In genomic region chr1:43981135-43981491, GRCh38 we compare ENCODE assay signal across 15 cellular contexts. TPM values are rescaled to one million over a fixed set of nuclear protein-coding genes. Genes with fewer than 3 reads are reported as not detected.
DNase-seq lines count a peak whose midpoint lies in the region; ATAC-seq and TF ChIP-seq lines count a peak whose summit lies in the region.
"Had no signal": no experiment of that assay in that cellular context is flagged by ENCODE, and none has a peak within 500 bp of the region (broad histone marks: within the 10 kb centered on the region; RNA-seq: fewer than 3 reads in every experiment).

No MANE protein-coding gene starts in this region.

- H3K4me2 ChIP-seq in PC-9, result peak overlapping the region; percentile 88; the same call in 1 of the 2 replicates

- H3K4me1 ChIP-seq in breast epithelium (peaks cover 0 to 12% of the 10 kb centered on the region in 2 donors), PC-9 (replicated peaks; ENCODE audit: insufficient read depth) (peaks cover 39% of the 10 kb centered on the region), foreskin keratinocyte (peaks cover 6% of the 10 kb centered on the region), transverse colon (peaks cover 27 to 47% (median 43%) of the 10 kb centered on the region in 4 donors)

- H4K20me1 ChIP-seq in PC-9 (ENCODE audit: insufficient read depth), result peaks cover 12% of the 10 kb centered on the region; the same call in 1 of the 2 replicates

- peaks cover 37% of the 10 kb centered on the region for H3K36me3 Mint-ChIP-seq in MCF 10A (ENCODE audit: insufficient read depth, unreplicated experiment)

- no peaks in the 10 kb centered on the region for H3K9me2 ChIP-seq in PC-9 (ENCODE audit: insufficient read depth)

- H3K27ac ChIP-seq in breast epithelium (peak overlapping the region in 1 of 2 donors; percentile 61), PC-9 (no peak overlapping the region), foreskin keratinocyte (no peak overlapping the region), transverse colon (peak overlapping the region; percentile 72 to 85 (median 82))
- H3K27ac ChIP-seq: SK-N-MC, VCaP had no signal

- TF ChIP-seq CTCF in MCF 10A (IDR thresholded peaks at IDR 0.05; ENCODE audit: unreplicated experiment), result no peak
- TF ChIP-seq CTCF in breast epithelium (IDR thresholded peaks at IDR 0.05), result no peak
- TF ChIP-seq CTCF in PC-9 (conservative IDR thresholded peaks at IDR 0.05), result no peak
- TF ChIP-seq CTCF in foreskin keratinocyte (conservative IDR thresholded peaks at IDR 0.05), result no peak
- no peak for TF ChIP-seq CTCF in transverse colon (IDR thresholded peaks at IDR 0.05)

- BruUV-seq in MCF 10A (replicated peaks; lab: Mats Ljungman, UMichigan), result no TSS peak
- no TSS peak for BruUV-seq in PC-9 (replicated peaks; lab: Mats Ljungman, UMichigan)

- H3K9me3 ChIP-seq in breast epithelium (no peaks in the 10 kb centered on the region), PC-9 (ENCODE audit: insufficient read depth, low read depth) (no peaks in the 10 kb centered on the region), transverse colon (no peaks in the 10 kb centered on the region)
- H3K9me3 ChIP-seq: tibial artery had no signal

- H3K4me1 Mint-ChIP-seq in MCF 10A (ENCODE audit: insufficient read depth, unreplicated experiment), result peaks cover 55% of the 10 kb centered on the region

- H3K9me3 Mint-ChIP-seq in MCF 10A (ENCODE audit: unreplicated experiment), result no peaks in the 10 kb centered on the region

- CTCF ChIA-PET in MCF 10A (lab: Yijun Ruan, JAX) (no interaction called here), PC-9 (lab: Charles Lee) (no interaction called here)

- H3F3A ChIP-seq in PC-9 (ENCODE audit: insufficient read depth, low read depth), result peaks cover 37% of the 10 kb centered on the region; the same call in 1 of the 2 replicates

- no peak for TF ChIP-seq EP300 in transverse colon (IDR thresholded peaks at IDR 0.05; ENCODE audit: low read depth)

- no peak overlapping the region for H2AFZ ChIP-seq in PC-9

- no peaks in the 10 kb centered on the region for H3K36me3 ChIP-seq in breast epithelium
- peaks cover 23% of the 10 kb centered on the region for H3K36me3 ChIP-seq in PC-9 (ENCODE audit: low read depth)
- H3K36me3 ChIP-seq in transverse colon, result peaks cover 0 to 5% (median 0%) of the 10 kb centered on the region in 4 donors

- H3K27me3 ChIP-seq in breast epithelium, result no peaks in the 10 kb centered on the region
- H3K27me3 ChIP-seq in PC-9 (ENCODE audit: insufficient read depth, low read depth), result no peaks in the 10 kb centered on the region
- no peaks in the 10 kb centered on the region for H3K27me3 ChIP-seq in foreskin keratinocyte
- no peaks in the 10 kb centered on the region for H3K27me3 ChIP-seq in transverse colon
- H3K27me3 ChIP-seq: tibial artery had no signal

- H3K27me3 Mint-ChIP-seq in MCF 10A (ENCODE audit: insufficient read depth, unreplicated experiment), result no peaks in the 10 kb centered on the region

- peak overlapping the region; percentile 63 for H3K4me3 Mint-ChIP-seq in MCF 10A (ENCODE audit: unreplicated experiment)

- no peak for DNase-seq in MCF 10A (ENCODE audit: unreplicated experiment)
- no peak for DNase-seq in breast epithelium (ENCODE audit: low spot score in 2 of 2)
- DNase-seq in PC-9, result peak in 1 of 2 experiments; percentile 26
- no peak for DNase-seq in foreskin keratinocyte
- peak; percentile 79 for DNase-seq in transverse colon
- DNase-seq: activated CD8-positive, alpha-beta memory T cell treated with anti-CD3 and anti-CD28 coated beads, Interleukin-2, amount 50 U/mL, for 48 hours; DND-41; NCI-H1930; stimulated activated CD4-positive, alpha-beta T cell treated with anti-CD3 and anti-CD28 coated beads, Interleukin-15, amount 100 ng/mL, for 24 hours; tibial artery had no signal

- no peak for TF ChIP-seq POLR2A in breast epithelium (IDR thresholded peaks at IDR 0.05)
- TF ChIP-seq POLR2A in transverse colon (IDR thresholded peaks at IDR 0.05), result peak; percentile 59

- intact Hi-C loops in MCF 10A (cut with micrococcal nuclease) (loop anchor here (2.0 kb wide), 2 partner anchors 24 to 218 kb away; no protein-coding TSS in a partner anchor), breast epithelium (cut with DNase I; ENCODE audit: low total_unique reads) (no loop called here), PC-9 (cut with micrococcal nuclease; ENCODE audit: unreplicated experiment) (no loop called here), transverse colon (cut with DNase I; ENCODE audit: low total_unique reads) (no loop called here)

- H3K79me2 ChIP-seq in PC-9 (ENCODE audit: low read depth), result peaks cover 57% of the 10 kb centered on the region

- POLR2A ChIA-PET in MCF 10A (lab: Yijun Ruan, JAX) (interaction anchor here (0.7 to 1.0 kb wide), 3 partner anchors 9 to 234 kb away, joined by 3 to 4 read pairs (median 3); no protein-coding TSS in a partner anchor), PC-9 (lab: Charles Lee; ENCODE audit: unreplicated experiment) (no interaction called here)

- in situ Hi-C loops in transverse colon (cut with MboI; ENCODE audit: low pct_ligation_motif_present in 1 of 4, low pct_unique_long_range_greater_than_20kb in 1 of 4, low sequenced_read_pairs in 3 of 4), result no loop called here

- H3K27ac Mint-ChIP-seq in MCF 10A (ENCODE audit: low read depth, unreplicated experiment), result peak overlapping the region; percentile 10

- H3K4me3 ChIP-seq in breast epithelium (peak overlapping the region in 1 of 3 donors; percentile 85), PC-9 (no peak overlapping the region), transverse colon (no peak overlapping the region)
- H3K4me3 ChIP-seq: tibial artery had no signal

- peak; percentile 24 for ATAC-seq in foreskin keratinocyte
- ATAC-seq in GM21737 (IDR thresholded peaks at IDR 0.05; ENCODE audit: unreplicated experiment), result no peak
- no peak for ATAC-seq in GM21381 (IDR thresholded peaks at IDR 0.05; ENCODE audit: unreplicated experiment)
- no peak for ATAC-seq in HG02870 (IDR thresholded peaks at IDR 0.05; ENCODE audit: unreplicated experiment)

- 65% methylated on average over 20 of the region's 20 CpGs; no CpG with 5 or more reads in 1 of the 2 donors for WGBS in transverse colon (ENCODE audit: low coverage in 1 of 2), 2 donors

RNA-seq across cellular contexts. Expression of gene B4GALT2, which starts 2.1 kb away (rescaled TPM):
- total RNA-seq in MCF 10A (2022), result 56.3 and 68.4 TPM in 2 replicates
- 10 to 100 TPM; 19.8 to 49.9 (median 37.0) TPM for total RNA-seq in breast epithelium
- total RNA-seq in PC-9 (2021), result 66.2 and 72.9 TPM in 2 replicates
- 90.6 and 99.1 TPM in 2 replicates for total RNA-seq in foreskin keratinocyte
- 93.3 and 101 TPM in 2 replicates for polyA plus RNA-seq in foreskin keratinocyte
- total RNA-seq in transverse colon, result 10 to 100 TPM; 16.5 to 19.5 (median 18.6) TPM

RNA-seq across cellular contexts. Expression of gene ATP6V0B, which starts 6.4 kb away (rescaled TPM):
- total RNA-seq in MCF 10A (2022), result 120 and 141 TPM in 2 replicates
- 100 to 1,000 TPM; 131 to 156 (median 155) TPM for total RNA-seq in breast epithelium
- total RNA-seq in PC-9 (2021), result 110 and 125 TPM in 2 replicates
- total RNA-seq in foreskin keratinocyte, result 170 and 176 TPM in 2 replicates
- 207 and 211 TPM in 2 replicates for polyA plus RNA-seq in foreskin keratinocyte
- 100 to 1,000 TPM in 2 of 4 donors, 10 to 100 TPM in 2; 29.2 to 203 (median 97.9) TPM for total RNA-seq in transverse colon

RNA-seq across cellular contexts. Expression of gene CCDC24, which starts 10.3 kb away (rescaled TPM):
- total RNA-seq in MCF 10A (2022), result 3.6 and 4.8 TPM in 2 replicates
- 10 to 100 TPM in 2 of 3 donors, 1 to 10 TPM in 1; 5.4 to 12.5 (median 12.3) TPM for total RNA-seq in breast epithelium
- total RNA-seq in PC-9 (2021), result 47.9 and 56.5 TPM in 2 replicates
- 12.4 and 12.9 TPM in 2 replicates for total RNA-seq in foreskin keratinocyte
- polyA plus RNA-seq in foreskin keratinocyte, result 17.0 and 17.7 TPM in 2 replicates
- 10 to 100 TPM; 13.8 to 22.0 (median 17.6) TPM for total RNA-seq in transverse colon

RNA-seq across cellular contexts. Expression of gene DPH2, which starts 11.3 kb away (rescaled TPM):
- total RNA-seq in MCF 10A (2022) (27.9 and 38.9 TPM in 2 replicates), breast epithelium (10 to 100 TPM; 16.2 to 22.0 (median 18.3) TPM), PC-9 (2021) (32.8 and 37.8 TPM in 2 replicates), foreskin keratinocyte (28.5 and 33.3 TPM in 2 replicates), transverse colon (10 to 100 TPM; 13.1 to 29.4 (median 17.1) TPM)
- polyA plus RNA-seq in foreskin keratinocyte, result 27.1 and 34.1 TPM in 2 replicates

RNA-seq across cellular contexts. Expression of gene IPO13, which starts 34.4 kb away (rescaled TPM):
- total RNA-seq in MCF 10A (2022), result 23.9 and 31.4 TPM in 2 replicates
- total RNA-seq in breast epithelium, result 10 to 100 TPM; 18.4 to 23.0 (median 20.5) TPM
- 25.0 and 27.2 TPM in 2 replicates for total RNA-seq in PC-9 (2021)
- total RNA-seq in foreskin keratinocyte, result 30.1 and 32.9 TPM in 2 replicates
- 23.6 and 25.9 TPM in 2 replicates for polyA plus RNA-seq in foreskin keratinocyte
- total RNA-seq in transverse colon, result 10 to 100 TPM; 22.7 to 64.9 (median 36.5) TPM

Comparison
In these comparisons a context has a peak if more than half of its experiments do, and no peak if none do; other contexts are left out.
1. H3K27ac ChIP-seq: peak in transverse colon (4 of 4); none in PC-9 (single experiment) and foreskin keratinocyte (single experiment).